ENCODE assay signal across 8 cellular contexts in genomic region chr20:37411408-37412306, GRCh38.
A peak's percentile ranks its signal among the peaks of the same experiment; 100 is the strongest.
DNase-seq lines count a peak whose midpoint lies in the region; ATAC-seq and TF ChIP-seq lines count a peak whose summit lies in the region.

No MANE protein-coding gene starts in this region.

- DNase-seq in AG10803 (ENCODE audit: low read depth): no peak
- no peak for DNase-seq in WTC11 (ENCODE audit: low spot score)
- DNase-seq in lower lobe of right lung: no peak
- no peak for DNase-seq in ascending aorta (ENCODE audit: low spot score in 2 of 2)
- DNase-seq in activated CD4-positive, CD25-positive, alpha-beta regulatory T cell (lab: John Stamatoyannopoulos, UW): no peak
- DNase-seq in HPDE6-E6E7 (ENCODE audit: extremely low spot score): no peak

- peaks cover 18% of the 10 kb centered on the region for H3K27me3 Mint-ChIP-seq in WTC11 (ENCODE audit: low read depth)

- intact Hi-C loops in lower lobe of right lung (cut with DNase I) (no loop called here), ascending aorta (cut with DNase I) (no loop called here)

- H3K4me3 ChIP-seq in AG10803 (ENCODE audit: low read length) (peak overlapping the region; percentile 62), GM08714 (ENCODE audit: low read length) (peak overlapping the region; percentile 30; the same call in 1 of the 2 replicates), lower lobe of right lung (peak overlapping the region; percentile 46), ascending aorta (peak overlapping the region in 1 of 2 donors; percentile 23)

- H3K36me3 ChIP-seq in lower lobe of right lung (no peaks in the 10 kb centered on the region), ascending aorta (no peaks in the 10 kb centered on the region)

- TF ChIP-seq CTCF in AG10803 (conservative IDR thresholded peaks at IDR 0.05; ENCODE audit: low read length) (peak; percentile 16), WTC11 (IDR thresholded peaks at IDR 0.05) (no peak), lower lobe of right lung (IDR thresholded peaks at IDR 0.05) (no peak), ascending aorta (IDR thresholded peaks at IDR 0.05) (no peak)

- ATAC-seq in WTC11 (peak; percentile 30), lower lobe of right lung (no peak), GM19395 (IDR thresholded peaks at IDR 0.05; ENCODE audit: unreplicated experiment) (no peak)

- H3K9me3 ChIP-seq in lower lobe of right lung (no peaks in the 10 kb centered on the region), ascending aorta (no peaks in the 10 kb centered on the region)

- H3K27ac ChIP-seq in lower lobe of right lung (no peak overlapping the region), ascending aorta (no peak overlapping the region)

- H3K4me1 ChIP-seq in lower lobe of right lung (peaks cover 2% of the 10 kb centered on the region), ascending aorta (peaks cover 0 to 5% of the 10 kb centered on the region in 2 donors)

- POLR2A ChIA-PET in WTC11 (lab: Charles Lee): interaction anchor here (1.0 kb wide), 1 partner anchor 15 kb away, joined by 4 read pairs; no protein-coding TSS in a partner anchor

- CTCF ChIA-PET in WTC11 (lab: Charles Lee): interaction anchor here (1.0 to 3.3 kb wide), 2 partner anchors 15 to 129 kb away, joined by 3 to 13 read pairs; no protein-coding TSS in a partner anchor

- no peak overlapping the region for H3K4me3 Mint-ChIP-seq in WTC11

- H3K27me3 ChIP-seq in lower lobe of right lung (ENCODE audit: low read depth): peaks cover 22% of the 10 kb centered on the region
- no peaks in the 10 kb centered on the region for H3K27me3 ChIP-seq in ascending aorta

- H3K9me3 Mint-ChIP-seq in WTC11: no peaks in the 10 kb centered on the region

- no peak overlapping the region for H3K27ac Mint-ChIP-seq in WTC11

- H3K4me1 Mint-ChIP-seq in WTC11: peaks cover 40% of the 10 kb centered on the region

- no peaks in the 10 kb centered on the region for H3K36me3 Mint-ChIP-seq in WTC11

TF ChIP-seq in WTC11, 78 proteins besides CTCF, POLR2A, EP300 and RAD21:
- TF ChIP-seq ZNF219 (CRISPR knock-in tag; IDR thresholded peaks at IDR 0.05; ENCODE audit: borderline replicate concordance) (no peak), MYBL2 (CRISPR knock-in tag; IDR thresholded peaks at IDR 0.05) (no peak), ZBTB43 (CRISPR knock-in tag; IDR thresholded peaks at IDR 0.05) (peak; percentile 83; the same call in 1 of the 2 replicates), ZNF138 (CRISPR knock-in tag; conservative IDR thresholded peaks at IDR 0.05) (0 out of 2 replicates have a peak, but pooled peaks have one; percentile 46), FOXP1 (CRISPR knock-in tag; IDR thresholded peaks at IDR 0.05; ENCODE audit: borderline replicate concordance) (0 out of 2 replicates have a peak, but pooled peaks have one; percentile 51)
